Comparison of ENCODE assay signal across 9 cellular contexts in the genomic region with DNA sequence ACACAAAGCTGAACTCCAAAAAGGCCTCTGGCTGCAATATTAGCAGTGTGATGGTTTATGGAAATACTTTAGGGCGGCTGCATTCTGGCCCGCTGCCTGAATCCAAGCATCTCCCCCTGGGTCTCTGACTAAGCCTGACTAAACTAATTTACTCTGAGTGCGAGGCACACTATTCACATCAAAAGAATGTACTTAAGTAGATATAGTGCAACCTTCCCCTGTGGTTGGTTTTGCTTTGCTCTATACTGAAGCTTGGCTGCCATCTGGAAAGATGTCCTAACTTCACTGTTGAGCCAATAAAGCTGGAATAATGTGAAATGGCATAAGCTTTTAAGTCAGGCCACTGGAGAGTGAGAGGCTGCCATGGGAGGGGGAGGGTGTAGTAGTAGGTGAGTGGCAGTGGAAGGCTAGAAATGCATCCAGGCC.
A peak's percentile ranks its signal among the peaks of the same experiment; 100 is the strongest.
DNase-seq lines count a peak whose midpoint lies in the region; ATAC-seq and TF ChIP-seq lines count a peak whose summit lies in the region.
"Had no signal": no experiment of that assay in that cellular context is flagged by ENCODE, and none has a peak within 500 bp of the region (broad histone marks: within the 10 kb centered on the region; RNA-seq: fewer than 3 reads in every experiment).

No MANE protein-coding gene starts in this region.

- DNase-seq in ELR (ENCODE audit: low read depth) = peak; percentile 99
- peak; percentile 96 for DNase-seq in RWPE1 (ENCODE audit: low spot score)
- DNase-seq in fibroblast of the conjunctiva (ENCODE audit: low read depth) = peak; percentile 100
- peak; percentile 59 for DNase-seq in retina
- no peak for DNase-seq in activated gamma-delta T cell (lab: John Stamatoyannopoulos, UW)
- DNase-seq in activated T-cell treated with anti-CD3 and anti-CD28 coated beads, Interleukin-2, amount 50 U/mL, for 1 hour = no peak
- no peak for DNase-seq in HuH-7 (ENCODE audit: low spot score)
- DNase-seq: activated CD4-positive, alpha-beta T cell treated with anti-CD3 and anti-CD28 coated beads, Interleukin-2, amount 50 U/mL, for 48 hours had no signal

- CTCF ChIA-PET in RWPE1 (lab: Yijun Ruan, JAX) = interaction anchor here (0.7 kb wide), 1 partner anchor 27 kb away, joined by 3 read pairs; no protein-coding TSS in a partner anchor

- TF ChIP-seq CTCF in RWPE1 (conservative IDR thresholded peaks at IDR 0.05; ENCODE audit: low read depth) = no peak

- H3K27ac ChIP-seq in RWPE1 = peak overlapping the region; percentile 93

- POLR2A ChIA-PET in RWPE1 (lab: Yijun Ruan, JAX; ENCODE audit: low non-redundant PET) = interaction anchor here (0.6 kb wide), 1 partner anchor 231 kb away, joined by 5 read pairs; no protein-coding TSS in a partner anchor

- ATAC-seq in HG03108 (IDR thresholded peaks at IDR 0.05; ENCODE audit: unreplicated experiment) = no peak

Comparison
In these comparisons a context has a peak if more than half of its experiments do, and no peak if none do; other contexts are left out.
1. DNase-seq: peak in ELR (single experiment), RWPE1 (single experiment), fibroblast of the conjunctiva (single experiment) and retina (single experiment); none in activated gamma-delta T cell (single experiment), activated T-cell treated with anti-CD3 and anti-CD28 coated beads, Interleukin-2, amount 50 U/mL, for 1 hour (single experiment) and HuH-7 (single experiment).